ENCODE assay signal across 17 cellular contexts in genomic region chr6:155212616-155213380, GRCh38. TPM values are rescaled to one million over a fixed set of nuclear protein-coding genes. Genes with fewer than 3 reads are reported as not detected.
DNase-seq lines count a peak whose midpoint lies in the region; ATAC-seq, FAIRE-seq and TF ChIP-seq lines count a peak whose summit lies in the region.
"Had no signal": no experiment of that assay in that cellular context is flagged by ENCODE, and none has a peak within 500 bp of the region (broad histone marks: within the 10 kb centered on the region; RNA-seq: fewer than 3 reads in every experiment).

No MANE protein-coding gene starts in this region.

- no peak for FAIRE-seq in astrocyte (lab: Jason Lieb, UNC)
- FAIRE-seq: H54 had no signal

- no peak overlapping the region for H2AFZ ChIP-seq in astrocyte (ENCODE audit: low read depth, low read length)

- H3K36me3 Mint-ChIP-seq in astrocyte (ENCODE audit: low read depth, unreplicated experiment) (peaks cover 30% of the 10 kb centered on the region), osteocyte (ENCODE audit: unreplicated experiment) (no peaks in the 10 kb centered on the region)

- 93 to 94% methylated on average over 16 of the region's 16 CpGs for WGBS in heart right ventricle, 2 donors

- peak; percentile 84 for DNase-seq in LHCN-M2 (ENCODE audit: low read depth)
- peak; percentile 22 for DNase-seq in astrocyte (ENCODE audit: low read depth)
- peak; percentile 17 for DNase-seq in kidney tubule cell (ENCODE audit: low spot score)
- no peak for DNase-seq in osteocyte (ENCODE audit: extremely low spot score, unreplicated experiment)
- DNase-seq in CD1c-positive myeloid dendritic cell (ENCODE audit: extremely low spot score) = no peak
- no peak for DNase-seq in heart right ventricle
- DNase-seq: BE2C, NCI-H1092 treated with DMSO at 0.1 percent for 48 hours, NCI-H1694, NCI-H2107, NCI-H226, NCI-H526 treated with DMSO at 0.1 percent for 48 hours, Right ventricle myocardium superior had no signal

- no peak overlapping the region for H3K4me3 Mint-ChIP-seq in astrocyte (ENCODE audit: unreplicated experiment)
- H3K4me3 Mint-ChIP-seq in osteocyte (ENCODE audit: unreplicated experiment) = no peak overlapping the region

- no peak for ATAC-seq in HG03432 (IDR thresholded peaks at IDR 0.05; ENCODE audit: unreplicated experiment)
- no peak for ATAC-seq in heart right ventricle

- H3K27ac ChIP-seq in astrocyte (ENCODE audit: low read depth, low read length) (no peak overlapping the region), heart right ventricle (no peak overlapping the region)

- no peaks in the 10 kb centered on the region for H3K4me1 ChIP-seq in astrocyte (ENCODE audit: insufficient read depth, low read length)
- H3K4me1 ChIP-seq in heart right ventricle = no peaks in the 10 kb centered on the region
- H3K4me1 ChIP-seq: BE2C had no signal

- no peaks in the 10 kb centered on the region for H3K36me3 ChIP-seq in astrocyte (ENCODE audit: insufficient read depth, low read length)
- peaks cover 0 to 12% (median 0%) of the 10 kb centered on the region in 9 donors for H3K36me3 ChIP-seq in heart right ventricle
- H3K36me3 ChIP-seq: BE2C had no signal

- H3K27ac Mint-ChIP-seq in astrocyte (ENCODE audit: unreplicated experiment) (no peak overlapping the region), osteocyte (ENCODE audit: unreplicated experiment) (no peak overlapping the region)

- peaks cover 6% of the 10 kb centered on the region for H3K9me3 Mint-ChIP-seq in astrocyte (ENCODE audit: unreplicated experiment)
- H3K9me3 Mint-ChIP-seq in osteocyte (ENCODE audit: unreplicated experiment) = peaks cover 8% of the 10 kb centered on the region

- no peaks in the 10 kb centered on the region for H4K20me1 ChIP-seq in astrocyte (ENCODE audit: insufficient read depth, low read length)

- H3K4me3 ChIP-seq in astrocyte (ENCODE audit: insufficient read depth, low read depth, low read length) = no peak overlapping the region
- H3K4me3 ChIP-seq in heart right ventricle = no peak overlapping the region

- H3K9me3 ChIP-seq in astrocyte (ENCODE audit: insufficient read depth, low read depth, low read length) (no peaks in the 10 kb centered on the region), heart right ventricle (peaks cover 0 to 4% (median 0%) of the 10 kb centered on the region in 11 donors)
- H3K9me3 ChIP-seq: BE2C had no signal

- H3K79me2 ChIP-seq in astrocyte (ENCODE audit: insufficient read depth, low read length) = no peaks in the 10 kb centered on the region

- H3K27me3 ChIP-seq in astrocyte (ENCODE audit: insufficient read depth, low read length) = no peaks in the 10 kb centered on the region
- no peaks in the 10 kb centered on the region for H3K27me3 ChIP-seq in heart right ventricle
- H3K27me3 ChIP-seq: BE2C had no signal

- no peaks in the 10 kb centered on the region for H3K27me3 Mint-ChIP-seq in astrocyte (ENCODE audit: low read depth, unreplicated experiment)
- peaks cover 2% of the 10 kb centered on the region for H3K27me3 Mint-ChIP-seq in osteocyte (ENCODE audit: unreplicated experiment)

- H3K4me2 ChIP-seq in astrocyte (ENCODE audit: low read length) = no peak overlapping the region

- H3K4me1 Mint-ChIP-seq in astrocyte (ENCODE audit: low read depth, unreplicated experiment) (peaks cover 11% of the 10 kb centered on the region), osteocyte (ENCODE audit: unreplicated experiment) (peaks cover 10% of the 10 kb centered on the region)

- TF ChIP-seq CTCF in astrocyte (IDR thresholded peaks at IDR 0.05; ENCODE audit: insufficient read depth, low read depth, low read length) = no peak
- TF ChIP-seq CTCF in osteocyte (IDR thresholded peaks at IDR 0.05) = no peak
- no peak for TF ChIP-seq CTCF in heart right ventricle (IDR thresholded peaks at IDR 0.05)

- intact Hi-C loops in heart right ventricle (cut with DNase I) = no loop called here

- no peak overlapping the region for H3K9ac ChIP-seq in astrocyte (ENCODE audit: low read length)

RNA-seq across cellular contexts. Expression of gene CLDN20, which starts 51.0 kb away (rescaled TPM):
- total RNA-seq in LHCN-M2 (2014; rRNA removed) (not detected in 2 replicates), astrocyte (not detected in 2 replicates), osteocyte (not detected in 2 replicates), heart right ventricle (not detected)
- 0.29 TPM for polyA plus RNA-seq in LHCN-M2 (2012)
- polyA plus RNA-seq in heart right ventricle = not detected
- total RNA-seq: M059J, Right ventricle myocardium superior had no signal
- polyA plus RNA-seq: AG04450 had no signal

Comparison
In these comparisons a context has a peak if more than half of its experiments do, and no peak if none do; other contexts are left out.
1. DNase-seq: peak in LHCN-M2 (single experiment), astrocyte (single experiment) and kidney tubule cell (single experiment); none in osteocyte (single experiment), CD1c-positive myeloid dendritic cell (single experiment) and heart right ventricle (0 of 2).